ENCODE assay signal across 8 cellular contexts in the genomic region with DNA sequence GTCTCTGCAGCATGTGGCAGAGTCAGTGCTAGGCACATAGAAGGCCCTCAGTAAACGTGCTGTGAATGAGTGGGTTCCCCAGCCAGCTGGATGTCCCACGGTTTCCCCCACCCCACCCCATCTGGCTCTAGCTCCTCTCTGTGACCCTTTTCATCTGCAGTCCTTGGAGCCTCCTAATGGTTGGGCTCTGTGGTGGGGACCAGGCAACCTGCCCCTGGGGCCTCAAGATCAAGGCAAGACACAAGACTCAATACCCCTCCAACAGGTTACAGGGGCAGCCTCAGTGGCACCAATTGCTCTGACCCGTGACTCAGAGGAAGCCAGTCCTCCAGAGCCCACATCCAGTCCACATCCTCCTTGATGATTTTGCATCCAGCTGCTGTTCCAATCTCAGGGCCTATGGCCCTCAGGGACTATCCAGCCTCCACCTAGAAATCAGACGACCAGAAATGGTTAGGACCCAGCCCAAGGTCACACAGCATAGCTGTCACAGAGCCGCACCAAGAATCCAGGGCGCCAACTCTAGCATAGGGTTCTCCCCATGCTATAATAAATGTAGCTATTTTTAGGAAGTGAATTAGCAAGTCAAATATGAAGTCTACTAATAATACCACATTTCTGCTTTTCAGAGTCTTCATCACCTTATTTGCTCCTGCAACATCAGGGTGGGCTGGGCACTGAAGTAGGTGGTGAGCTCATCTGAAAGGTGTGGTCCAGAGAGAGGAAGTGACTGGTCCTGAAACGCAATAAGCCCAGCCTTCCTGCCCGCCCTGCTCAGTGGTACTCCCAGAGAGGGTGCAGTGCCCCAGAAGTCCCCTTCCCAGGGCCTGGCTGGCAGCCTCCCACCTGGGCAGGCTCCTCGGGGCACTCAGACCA. TPM values are rescaled to one million over a fixed set of nuclear protein-coding genes. Genes with fewer than 3 reads are reported as not detected.
DNase-seq lines count a peak whose midpoint lies in the region; ATAC-seq and TF ChIP-seq lines count a peak whose summit lies in the region.

No MANE protein-coding gene starts in this region.

- H3K4me3 Mint-ChIP-seq in CD8-positive, alpha-beta memory T cell: peak overlapping the region in 6 of 7 donors; percentile 4 to 73 (median 59)
- peak overlapping the region in 2 of 3 donors; percentile 14 to 22 for H3K4me3 Mint-ChIP-seq in T-cell
- peak overlapping the region; percentile 46 to 54 for H3K4me3 Mint-ChIP-seq in stimulated activated naive B cell treated with anti-CD40 and anti-IgM and Interleukin-4, amounts not matched to agents 10 μg/mL and 1 μg/mL and 100 μg/mL, for 72 hours

- peak overlapping the region; percentile 4 for H3K27ac ChIP-seq in CD8-positive, alpha-beta memory T cell (ENCODE audit: low read depth, low read length)
- H3K27ac ChIP-seq in esophagus muscularis mucosa (replicated peaks in 1 of 4): peak overlapping the region in 3 of 4 donors; percentile 21 to 52 (median 39)

- H3K9me3 Mint-ChIP-seq in CD8-positive, alpha-beta memory T cell: no peaks in the 10 kb centered on the region
- no peaks in the 10 kb centered on the region for H3K9me3 Mint-ChIP-seq in T-cell
- H3K9me3 Mint-ChIP-seq in stimulated activated naive B cell treated with anti-CD40 and anti-IgM and Interleukin-4, amounts not matched to agents 10 μg/mL and 1 μg/mL and 100 μg/mL, for 72 hours: no peaks in the 10 kb centered on the region

- no peaks in the 10 kb centered on the region for H3K9me3 ChIP-seq in CD8-positive, alpha-beta memory T cell (ENCODE audit: low read length)
- H3K9me3 ChIP-seq in esophagus muscularis mucosa: no peaks in the 10 kb centered on the region

- 74% methylated on average over 7 of the region's 9 CpGs for WGBS in esophagus muscularis mucosa

- no peak for TF ChIP-seq POLR2A in esophagus muscularis mucosa (IDR thresholded peaks at IDR 0.05; ENCODE audit: low read depth)

- intact Hi-C loops in esophagus muscularis mucosa (cut with DNase I): no loop called here

- ATAC-seq in HG03135 (IDR thresholded peaks at IDR 0.05; ENCODE audit: unreplicated experiment): peak; percentile 54
- ATAC-seq in T-cell (replicated peaks in 1 of 4): peak; percentile 56 to 76 (median 70)
- peak; percentile 74 to 77 for ATAC-seq in stimulated activated naive B cell treated with anti-CD40 and anti-IgM and Interleukin-4, amounts not matched to agents 10 μg/mL and 1 μg/mL and 100 μg/mL, for 72 hours (replicated peaks)

- no peak for TF ChIP-seq CTCF in esophagus muscularis mucosa (IDR thresholded peaks at IDR 0.05)

- H3K27ac Mint-ChIP-seq in CD8-positive, alpha-beta memory T cell: peak overlapping the region; percentile 92 to 98 (median 95)
- H3K27ac Mint-ChIP-seq in T-cell: peak overlapping the region; percentile 80 to 84
- H3K27ac Mint-ChIP-seq in stimulated activated naive B cell treated with anti-CD40 and anti-IgM and Interleukin-4, amounts not matched to agents 10 μg/mL and 1 μg/mL and 100 μg/mL, for 72 hours: peak overlapping the region; percentile 95

- H3K4me1 ChIP-seq in CD8-positive, alpha-beta memory T cell (ENCODE audit: insufficient read depth, low read length): peaks cover 36% of the 10 kb centered on the region
- H3K4me1 ChIP-seq in esophagus muscularis mucosa: peaks cover 0 to 19% (median 17%) of the 10 kb centered on the region in 4 donors

- no peak for TF ChIP-seq EP300 in esophagus muscularis mucosa (IDR thresholded peaks at IDR 0.05)

- H3K36me3 Mint-ChIP-seq in CD8-positive, alpha-beta memory T cell: no peaks in the 10 kb centered on the region
- H3K36me3 Mint-ChIP-seq in T-cell: no peaks in the 10 kb centered on the region
- peaks cover 4 to 20% of the 10 kb centered on the region in 2 donors for H3K36me3 Mint-ChIP-seq in stimulated activated naive B cell treated with anti-CD40 and anti-IgM and Interleukin-4, amounts not matched to agents 10 μg/mL and 1 μg/mL and 100 μg/mL, for 72 hours

- CTCF ChIA-PET in CD8-positive, alpha-beta memory T cell (lab: Charles Lee): interaction anchor here (1.5 to 6.1 kb wide), 9 partner anchors 9 to 69 kb away, joined by 3 to 163 read pairs (median 11); partner anchors contain the start of gene SEMA7A
- CTCF ChIA-PET in T-cell (lab: Charles Lee): interaction anchor here (0.6 to 2.5 kb wide), 5 partner anchors 9 to 1882 kb away, joined by 3 to 11 read pairs (median 4); no protein-coding TSS in a partner anchor

- POLR2A ChIA-PET in CD8-positive, alpha-beta memory T cell (lab: Charles Lee): interaction anchor here (0.6 to 1.7 kb wide), 9 partner anchors 15 to 337 kb away, joined by 3 to 9 read pairs (median 3); no protein-coding TSS in a partner anchor
- POLR2A ChIA-PET in T-cell (lab: Charles Lee): no interaction called here

- peaks cover 23 to 37% (median 26%) of the 10 kb centered on the region in 3 donors for H3K4me1 Mint-ChIP-seq in CD8-positive, alpha-beta memory T cell
- peaks cover 19 to 29% (median 28%) of the 10 kb centered on the region in 3 donors for H3K4me1 Mint-ChIP-seq in T-cell
- H3K4me1 Mint-ChIP-seq in stimulated activated naive B cell treated with anti-CD40 and anti-IgM and Interleukin-4, amounts not matched to agents 10 μg/mL and 1 μg/mL and 100 μg/mL, for 72 hours: peaks cover 83 to 99% of the 10 kb centered on the region in 2 donors

- H3K36me3 ChIP-seq in CD8-positive, alpha-beta memory T cell (ENCODE audit: insufficient read depth, low read length): no peaks in the 10 kb centered on the region
- H3K36me3 ChIP-seq in esophagus muscularis mucosa: no peaks in the 10 kb centered on the region

- H3K27me3 Mint-ChIP-seq in CD8-positive, alpha-beta memory T cell: peaks cover 0 to 3% of the 10 kb centered on the region in 2 donors
- no peaks in the 10 kb centered on the region for H3K27me3 Mint-ChIP-seq in T-cell
- H3K27me3 Mint-ChIP-seq in stimulated activated naive B cell treated with anti-CD40 and anti-IgM and Interleukin-4, amounts not matched to agents 10 μg/mL and 1 μg/mL and 100 μg/mL, for 72 hours: no peaks in the 10 kb centered on the region

- no peak overlapping the region for H3K4me3 ChIP-seq in CD8-positive, alpha-beta memory T cell (ENCODE audit: low read length)
- no peak overlapping the region for H3K4me3 ChIP-seq in esophagus muscularis mucosa

- peak in 4 of 5 donors; percentile 31 to 80 (median 40) for DNase-seq in CD8-positive, alpha-beta memory T cell
- peak; percentile 82 for DNase-seq in GM19238 (ENCODE audit: insufficient read length, low spot score)
- peak in 12 of 34 experiments; percentile 19 to 52 (median 33) for DNase-seq in T-cell
- DNase-seq in esophagus muscularis mucosa (ENCODE audit: extremely low spot score): no peak
- DNase-seq in stimulated activated naive B cell treated with anti-CD40 and anti-IgM and Interleukin-4, amounts not matched to agents 10 μg/mL and 1 μg/mL and 100 μg/mL, for 72 hours: peak; percentile 89
- no peak for DNase-seq in NCI-H524 (lab: John Stamatoyannopoulos, UW)
- DNase-seq in NCI-H128 (lab: John Stamatoyannopoulos, UW; ENCODE audit: unreplicated experiment): no peak

- no peaks in the 10 kb centered on the region for H3K27me3 ChIP-seq in CD8-positive, alpha-beta memory T cell (ENCODE audit: insufficient read depth, low read length, poor library complexity, severe bottlenecking)
- H3K27me3 ChIP-seq in esophagus muscularis mucosa: peaks cover 0 to 18% (median 0%) of the 10 kb centered on the region in 4 donors

RNA-seq across cellular contexts. Expression of gene CYP11A1, which starts 17.4 kb away (rescaled TPM):
- total RNA-seq in CD8-positive, alpha-beta memory T cell: not detected
- polyA plus RNA-seq in CD8-positive, alpha-beta memory T cell: not detected
- total RNA-seq in T-cell: under 1 TPM in 3 of 5 donors, not detected in 2; 0.47 to 0.79 (median 0.49) TPM
- 1 to 10 TPM; 1.7 to 2.5 (median 1.8) TPM for total RNA-seq in esophagus muscularis mucosa

RNA-seq across cellular contexts. Expression of gene SEMA7A, which starts 49.0 kb away (rescaled TPM):
- total RNA-seq in CD8-positive, alpha-beta memory T cell: 10 to 100 TPM; 71.2 to 72.5 TPM
- 1.9 TPM for polyA plus RNA-seq in CD8-positive, alpha-beta memory T cell
- total RNA-seq in T-cell (1 to 10 TPM; 2.0 to 4.7 (median 3.1) TPM), esophagus muscularis mucosa (1 to 10 TPM; 1.2 to 4.1 (median 2.7) TPM)

Comparison
In these comparisons a context has a peak if more than half of its experiments do, and no peak if none do; other contexts are left out.
1. DNase-seq: peak in CD8-positive, alpha-beta memory T cell (4 of 5), GM19238 (single experiment) and stimulated activated naive B cell treated with anti-CD40 and anti-IgM and Interleukin-4, amounts not matched to agents 10 μg/mL and 1 μg/mL and 100 μg/mL, for 72 hours (single experiment); none in esophagus muscularis mucosa (single experiment), NCI-H524 (0 of 2) and NCI-H128 (single experiment).
2. RNA of gene SEMA7A, which starts 49.0 kb away (total RNA-seq): 71.2 to 72.5 TPM in CD8-positive, alpha-beta memory T cell; 1.2 to 4.1 TPM in esophagus muscularis mucosa and 2.0 to 4.7 TPM in T-cell; every median in the first group is over 10 times any median in the second.
3. Peak in every context shown above with its lines, with median percentiles within 50 percentile points of each other: H3K27ac Mint-ChIP-seq, H3K4me3 Mint-ChIP-seq and ATAC-seq.